ENCODE assay signal across 9 cellular contexts in the genomic region with DNA sequence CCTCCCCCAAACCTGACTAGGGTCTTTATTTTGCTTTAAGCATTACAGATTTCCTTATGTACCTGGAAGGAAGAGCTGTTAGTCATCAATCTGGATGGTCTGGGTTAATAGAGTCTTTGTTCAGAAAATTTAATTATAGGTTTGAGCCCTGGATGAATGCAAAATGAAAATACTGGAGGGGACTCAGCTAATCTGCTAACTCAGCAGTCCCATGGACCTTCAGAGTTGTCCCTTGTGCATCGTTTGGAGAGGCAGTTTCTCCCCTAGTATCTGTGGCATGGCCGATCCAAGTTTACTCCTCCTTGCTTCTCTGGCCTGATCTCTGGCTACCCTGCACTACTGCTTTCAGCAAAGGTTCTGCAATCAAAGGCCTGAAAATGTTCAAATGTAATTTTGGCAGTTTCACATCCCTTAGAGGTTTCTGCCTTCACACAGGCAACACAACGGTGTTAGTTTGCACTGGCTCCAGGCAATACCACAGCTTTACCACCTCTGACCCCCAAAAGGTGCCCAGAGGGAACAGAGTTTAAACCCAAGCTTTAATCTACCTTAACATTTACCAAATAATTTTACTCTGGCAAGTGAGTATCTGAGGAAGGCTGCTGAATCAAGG.
DNase-seq lines count a peak whose midpoint lies in the region; ATAC-seq lines count a peak whose summit lies in the region.
"Had no signal": no experiment of that assay in that cellular context is flagged by ENCODE, and none has a peak within 500 bp of the region (broad histone marks: within the 10 kb centered on the region; RNA-seq: fewer than 3 reads in every experiment).

No MANE protein-coding gene starts in this region.

- no peaks in the 10 kb centered on the region for H3K27me3 Mint-ChIP-seq in stimulated activated memory B cell treated with anti-CD40 and anti-IgM and Interleukin-4, amounts not matched to agents 10 μg/mL and 1 μg/mL and 100 μg/mL, for 72 hours
- no peaks in the 10 kb centered on the region for H3K27me3 Mint-ChIP-seq in activated naive CD4-positive, alpha-beta T cell treated with anti-CD3 and anti-CD28 coated beads, Interleukin-2, amount 10 ng/mL, durations not matched to agents 7 days and 5 days

- H3K4me3 Mint-ChIP-seq in stimulated activated memory B cell treated with anti-CD40 and anti-IgM and Interleukin-4, amounts not matched to agents 10 μg/mL and 1 μg/mL and 100 μg/mL, for 72 hours, result no peak overlapping the region
- no peak overlapping the region for H3K4me3 Mint-ChIP-seq in activated naive CD4-positive, alpha-beta T cell treated with anti-CD3 and anti-CD28 coated beads, Interleukin-2, amount 10 ng/mL, durations not matched to agents 7 days and 5 days

- H3K4me1 Mint-ChIP-seq in stimulated activated memory B cell treated with anti-CD40 and anti-IgM and Interleukin-4, amounts not matched to agents 10 μg/mL and 1 μg/mL and 100 μg/mL, for 72 hours, result peaks cover 40% of the 10 kb centered on the region
- peaks cover 10% of the 10 kb centered on the region for H3K4me1 Mint-ChIP-seq in activated naive CD4-positive, alpha-beta T cell treated with anti-CD3 and anti-CD28 coated beads, Interleukin-2, amount 10 ng/mL, durations not matched to agents 7 days and 5 days

- H3K9me3 Mint-ChIP-seq in stimulated activated memory B cell treated with anti-CD40 and anti-IgM and Interleukin-4, amounts not matched to agents 10 μg/mL and 1 μg/mL and 100 μg/mL, for 72 hours, result no peaks in the 10 kb centered on the region
- H3K9me3 Mint-ChIP-seq in activated naive CD4-positive, alpha-beta T cell treated with anti-CD3 and anti-CD28 coated beads, Interleukin-2, amount 10 ng/mL, durations not matched to agents 7 days and 5 days, result no peaks in the 10 kb centered on the region

- H3K27ac Mint-ChIP-seq in stimulated activated memory B cell treated with anti-CD40 and anti-IgM and Interleukin-4, amounts not matched to agents 10 μg/mL and 1 μg/mL and 100 μg/mL, for 72 hours, result peak overlapping the region; percentile 28
- H3K27ac Mint-ChIP-seq in activated naive CD4-positive, alpha-beta T cell treated with anti-CD3 and anti-CD28 coated beads, Interleukin-2, amount 10 ng/mL, durations not matched to agents 7 days and 5 days, result no peak overlapping the region

- CTCF ChIA-PET in activated naive CD4-positive, alpha-beta T cell treated with anti-CD3 and anti-CD28 coated beads, Interleukin-2, amount 10 ng/mL, durations not matched to agents 7 days and 5 days (lab: Charles Lee), result no interaction called here

- peak; percentile 70 for ATAC-seq in GM19324 (IDR thresholded peaks at IDR 0.05; ENCODE audit: low FRiP score, unreplicated experiment)
- ATAC-seq in HG03025 (IDR thresholded peaks at IDR 0.05; ENCODE audit: low FRiP score, unreplicated experiment), result peak; percentile 72
- peak; percentile 88 for ATAC-seq in stimulated activated memory B cell treated with anti-CD40 and anti-IgM and Interleukin-4, amounts not matched to agents 10 μg/mL and 1 μg/mL and 100 μg/mL, for 72 hours
- ATAC-seq: body of pancreas had no signal

- peak; percentile 70 for DNase-seq in RPMI8226
- no peak for DNase-seq in stimulated activated naive CD4-positive, alpha-beta T cell treated with Interleukin-2 at 50 U/mL for 16 hours (lab: John Stamatoyannopoulos, UW)
- DNase-seq in activated naive CD4-positive, alpha-beta T cell treated with anti-CD3 and anti-CD28 coated beads, Interleukin-2, amount 10 ng/mL, durations not matched to agents 7 days and 5 days, result no peak
- no peak for DNase-seq in DMS114 treated with DMSO at 0.1 percent for 48 hours (lab: John Stamatoyannopoulos, UW; ENCODE audit: unreplicated experiment)
- no peak for DNase-seq in activated effector memory CD4-positive, alpha-beta T cell treated with anti-CD3 and anti-CD28 coated beads, Interleukin-2, amount 50 U/mL, for 16 hours

- H3K36me3 Mint-ChIP-seq in stimulated activated memory B cell treated with anti-CD40 and anti-IgM and Interleukin-4, amounts not matched to agents 10 μg/mL and 1 μg/mL and 100 μg/mL, for 72 hours, result peaks cover 43% of the 10 kb centered on the region
- peaks cover 15% of the 10 kb centered on the region for H3K36me3 Mint-ChIP-seq in activated naive CD4-positive, alpha-beta T cell treated with anti-CD3 and anti-CD28 coated beads, Interleukin-2, amount 10 ng/mL, durations not matched to agents 7 days and 5 days
